16 cellular contexts compared by ENCODE assay signal in the genomic region with DNA sequence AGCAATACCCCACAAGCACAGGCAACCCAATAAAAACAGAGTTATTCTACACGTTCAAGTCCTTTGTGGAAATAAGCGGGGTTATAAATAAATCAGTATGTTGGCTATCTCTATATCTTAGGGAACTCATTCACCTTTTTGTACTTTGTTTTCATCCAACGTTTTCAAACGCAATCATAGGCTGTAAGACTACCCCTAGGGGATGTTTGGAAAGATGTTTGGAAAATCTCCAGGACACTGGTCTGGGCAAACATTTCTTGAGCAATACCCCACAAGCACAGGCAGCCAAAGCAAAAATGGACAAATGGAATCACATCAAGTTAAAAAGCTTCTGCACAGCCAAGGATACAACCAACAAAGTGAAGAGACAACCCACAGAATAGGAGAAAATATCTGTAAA.
DNase-seq lines count a peak whose midpoint lies in the region; ATAC-seq and TF ChIP-seq lines count a peak whose summit lies in the region.
"Had no signal": no experiment of that assay in that cellular context is flagged by ENCODE, and none has a peak within 500 bp of the region (broad histone marks: within the 10 kb centered on the region; RNA-seq: fewer than 3 reads in every experiment).

No MANE protein-coding gene starts in this region.

- H3K27me3 ChIP-seq in BJ (ENCODE audit: control insufficient read depth, insufficient read depth, low read length) (peaks cover 2% of the 10 kb centered on the region; the same call in 1 of the 2 replicates), breast epithelium (no peaks in the 10 kb centered on the region)
- H3K27me3 ChIP-seq: ascending aorta, BLaER1, testis had no signal

- ATAC-seq in left lobe of liver: peak; percentile 71
- ATAC-seq in HG03196 (IDR thresholded peaks at IDR 0.05; ENCODE audit: unreplicated experiment): no peak
- ATAC-seq: GM12878 had no signal

- H3K27ac ChIP-seq in breast epithelium: peak overlapping the region in 1 of 2 donors; percentile 46
- H3K27ac ChIP-seq: ascending aorta, BLaER1, testis had no signal

- TF ChIP-seq POLR2A in breast epithelium (IDR thresholded peaks at IDR 0.05): no peak

- CTCF ChIA-PET in BJ (lab: Yijun Ruan, JAX): interaction anchor here (0.6 kb wide), 1 partner anchor 135 kb away, joined by 4 read pairs; no protein-coding TSS in a partner anchor

- DNase-seq in BJ (ENCODE audit: low read depth) (no peak), M059J (ENCODE audit: low read depth) (peak; percentile 92), breast epithelium (ENCODE audit: low spot score in 2 of 2) (peak in 1 of 2 donors; percentile 51), left lobe of liver (ENCODE audit: low spot score) (peak; percentile 75), GM19240 (ENCODE audit: insufficient read length, low spot score) (no peak), C1 segment of cervical spinal cord (lab: John Stamatoyannopoulos, UW) (no peak), activated T-cell treated with anti-CD3 and anti-CD28 coated beads for 4 hours (no peak)
- DNase-seq: activated CD4-positive, alpha-beta T cell treated with anti-CD3 and anti-CD28 coated beads, Interleukin-2, amount 50 U/mL, for 4 hours; DND-41; kidney glomerular epithelial cell; posterior cingulate gyrus; testis had no signal

- intact Hi-C loops in breast epithelium (cut with DNase I; ENCODE audit: low total_unique reads): no loop called here

- POLR2A ChIA-PET in BJ (lab: Charles Lee): no interaction called here

- H3K4me3 ChIP-seq in BJ (ENCODE audit: low read depth, low read length) (no peak overlapping the region), breast epithelium (no peak overlapping the region)
- H3K4me3 ChIP-seq: ascending aorta, BLaER1, GM12878, testis had no signal

- peak; percentile 31; the same call in 1 of the 2 replicates for TF ChIP-seq CTCF in BJ (IDR thresholded peaks at IDR 0.05; ENCODE audit: insufficient read depth, low read depth, low read length)
- TF ChIP-seq CTCF in breast epithelium (IDR thresholded peaks at IDR 0.05): peak; percentile 16 to 24 (median 19)

- H3K36me3 ChIP-seq in BJ (ENCODE audit: control insufficient read depth, insufficient read depth, low read length) (no peaks in the 10 kb centered on the region), breast epithelium (no peaks in the 10 kb centered on the region)
- H3K36me3 ChIP-seq: ascending aorta, BLaER1 had no signal

- no peaks in the 10 kb centered on the region for H3K4me1 ChIP-seq in breast epithelium
- H3K4me1 ChIP-seq: ascending aorta, BLaER1 had no signal

- no peaks in the 10 kb centered on the region for H3K9me3 ChIP-seq in breast epithelium
- H3K9me3 ChIP-seq: ascending aorta, BLaER1, testis had no signal

Comparison
In these comparisons a context has a peak if more than half of its experiments do, and no peak if none do; other contexts are left out.
1. DNase-seq: peak in M059J (single experiment) and left lobe of liver (single experiment); none in BJ (single experiment), GM19240 (single experiment), C1 segment of cervical spinal cord (0 of 14) and activated T-cell treated with anti-CD3 and anti-CD28 coated beads for 4 hours (single experiment).